Comparison of ENCODE assay signal across 15 cellular contexts in the genomic region with DNA sequence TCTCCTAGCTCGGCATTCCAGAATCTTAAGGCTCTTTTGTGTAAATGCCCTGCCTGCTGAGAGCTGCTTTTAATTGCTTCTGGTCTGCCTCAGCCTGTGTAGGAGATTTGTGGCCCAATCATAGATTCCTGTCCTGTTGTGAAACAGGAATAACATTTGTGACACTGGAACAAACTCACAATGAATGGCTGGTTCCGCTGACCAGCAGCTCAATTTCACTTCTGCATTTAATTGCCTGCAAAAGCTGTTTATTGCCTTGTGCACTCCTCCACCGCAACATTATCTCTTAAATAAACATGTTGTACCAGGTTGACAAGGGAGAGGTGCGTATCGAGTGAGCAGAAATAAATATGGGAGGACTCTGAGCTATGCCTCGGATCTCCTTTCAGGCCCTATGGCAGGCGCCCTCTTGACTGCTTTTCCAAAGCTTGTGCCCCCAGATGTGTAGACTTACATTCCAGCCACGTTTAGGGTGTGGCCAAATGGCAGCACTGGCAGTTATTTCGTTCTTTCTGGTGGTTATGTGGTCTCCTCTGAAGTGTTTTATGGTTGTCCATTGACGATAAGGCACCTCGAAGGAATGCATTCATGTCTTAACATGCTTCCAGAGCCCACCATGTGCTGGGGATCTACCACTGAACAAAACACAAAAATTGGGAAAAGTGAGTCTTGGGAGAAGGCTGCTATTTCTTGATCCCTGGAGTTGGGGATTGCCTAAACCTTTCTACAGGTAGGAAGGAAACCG. TPM values are rescaled to one million over a fixed set of nuclear protein-coding genes. Genes with fewer than 3 reads are reported as not detected.
A peak's percentile ranks its signal among the peaks of the same experiment; 100 is the strongest.
DNase-seq lines count a peak whose midpoint lies in the region; TF ChIP-seq lines count a peak whose summit lies in the region.
"Had no signal": no experiment of that assay in that cellular context is flagged by ENCODE, and none has a peak within 500 bp of the region (broad histone marks: within the 10 kb centered on the region; RNA-seq: fewer than 3 reads in every experiment).

No MANE protein-coding gene starts in this region.

- H3K27ac ChIP-seq in HUES48 (ENCODE audit: low read depth, low read length) (peak overlapping the region; percentile 35), breast epithelium (no peak overlapping the region)
- H3K27ac ChIP-seq: thoracic aorta had no signal

- no peak overlapping the region for H3K9ac ChIP-seq in HUES48 (ENCODE audit: low read depth, low read length)

- no peak overlapping the region for H3K4me3 Mint-ChIP-seq in mesothelial cell of epicardium
- H3K4me3 Mint-ChIP-seq: T-helper 17 cell had no signal

- H3K4me3 ChIP-seq in GM06990 (replicated peaks; ENCODE audit: low read depth, low read length) (no peak overlapping the region), HUES48 (ENCODE audit: low read depth, low read length) (no peak overlapping the region), breast epithelium (no peak overlapping the region)
- H3K4me3 ChIP-seq: thoracic aorta had no signal

- H3K9me3 Mint-ChIP-seq in mesothelial cell of epicardium: no peaks in the 10 kb centered on the region

- peak overlapping the region; percentile 15 for H3K27ac Mint-ChIP-seq in mesothelial cell of epicardium
- H3K27ac Mint-ChIP-seq: T-helper 17 cell had no signal

- peaks cover 2% of the 10 kb centered on the region; the same call in 1 of the 2 replicates for H3K27me3 ChIP-seq in GM06990 (replicated peaks; ENCODE audit: control insufficient read depth, insufficient read depth, low read length)
- peaks cover 6% of the 10 kb centered on the region; the same call in 1 of the 2 replicates for H3K27me3 ChIP-seq in HUES48 (ENCODE audit: control insufficient read depth, insufficient read depth, low read length)
- peaks cover 0 to 5% of the 10 kb centered on the region in 2 donors for H3K27me3 ChIP-seq in breast epithelium

- H3K27me3 Mint-ChIP-seq in mesothelial cell of epicardium (ENCODE audit: low read depth): peaks cover 22% of the 10 kb centered on the region

- no peaks in the 10 kb centered on the region for H3K9me3 ChIP-seq in HUES48 (ENCODE audit: control insufficient read depth, insufficient read depth, low read length)
- no peaks in the 10 kb centered on the region for H3K9me3 ChIP-seq in breast epithelium
- H3K9me3 ChIP-seq: thoracic aorta had no signal

- H3K36me3 ChIP-seq in GM06990 (ENCODE audit: control insufficient read depth, insufficient read depth, low read length) (no peaks in the 10 kb centered on the region), HUES48 (ENCODE audit: control insufficient read depth, insufficient read depth, low read length) (no peaks in the 10 kb centered on the region), breast epithelium (no peaks in the 10 kb centered on the region)
- H3K36me3 ChIP-seq: thoracic aorta had no signal

- intact Hi-C loops in breast epithelium (cut with DNase I; ENCODE audit: low total_unique reads): no loop called here

- no peaks in the 10 kb centered on the region for H3K36me3 Mint-ChIP-seq in mesothelial cell of epicardium

- H3K4me1 ChIP-seq in HUES48 (ENCODE audit: control insufficient read depth, insufficient read depth, low read length) (peaks cover 24% of the 10 kb centered on the region), breast epithelium (no peaks in the 10 kb centered on the region)

- no peak for TF ChIP-seq POLR2A in breast epithelium (IDR thresholded peaks at IDR 0.05)

- TF ChIP-seq CTCF in GM06990 (IDR thresholded peaks at IDR 0.05; ENCODE audit: insufficient read depth, low read length, poor library complexity, severe bottlenecking) (no peak), mesothelial cell of epicardium (IDR thresholded peaks at IDR 0.05; ENCODE audit: unreplicated experiment) (no peak), breast epithelium (IDR thresholded peaks at IDR 0.05) (no peak)

- in situ Hi-C loops in ACHN (cut with HindIII; ENCODE audit: low pct_ligation_motif_present, low pct_unique_long_range_greater_than_20kb, low sequenced_read_pairs): no loop called here

- peaks cover 35% of the 10 kb centered on the region for H3K4me1 Mint-ChIP-seq in mesothelial cell of epicardium
- H3K4me1 Mint-ChIP-seq: T-helper 17 cell had no signal

- DNase-seq in GM06990 (ENCODE audit: extremely low read depth, insufficient read length) (peak; percentile 42), SIG-M5 (lab: John Stamatoyannopoulos, UW) (peak; percentile 54), mesothelial cell of epicardium (ENCODE audit: low spot score in 2 of 2, unreplicated experiment in 2 of 2) (no peak), NCI-H1092 treated with DMSO at 0.1 percent for 48 hours (lab: John Stamatoyannopoulos, UW) (no peak), breast epithelium (ENCODE audit: low spot score in 2 of 2) (no peak), ACHN (no peak)
- DNase-seq in activated T-cell treated with anti-CD3 and anti-CD28 coated beads, Interleukin-2, amount 50 U/mL, for 48 hours: no peak
- DNase-seq: activated T-cell treated with anti-CD3 and anti-CD28 coated beads, Interleukin-2, amount 50 U/mL, for 1 hour; stimulated activated CD4-positive, alpha-beta T cell treated with anti-CD3 and anti-CD28 coated beads, Interleukin-1b, Interleukin-23, amount 100 ng/mL, for 48 hours; T-helper 17 cell had no signal

RNA-seq across cellular contexts. Expression of a gene that starts 58.1 kb away (rescaled TPM):
- total RNA-seq in mesothelial cell of epicardium (0.16 TPM in 1 of 3 replicates, not detected in the others), breast epithelium (not detected)
- total RNA-seq: cerebellum, glomerular endothelial cell, myocyte, T-helper 17 cell, thoracic aorta had no signal

Comparison
In these comparisons a context has a peak if more than half of its experiments do, and no peak if none do; other contexts are left out.
1. DNase-seq: peak in GM06990 (single experiment) and SIG-M5 (single experiment); none in mesothelial cell of epicardium (0 of 2), activated T-cell treated with anti-CD3 and anti-CD28 coated beads, Interleukin-2, amount 50 U/mL, for 48 hours (0 of 2), NCI-H1092 treated with DMSO at 0.1 percent for 48 hours (single experiment), breast epithelium (0 of 2) and ACHN (single experiment).